In the genomic region with DNA sequence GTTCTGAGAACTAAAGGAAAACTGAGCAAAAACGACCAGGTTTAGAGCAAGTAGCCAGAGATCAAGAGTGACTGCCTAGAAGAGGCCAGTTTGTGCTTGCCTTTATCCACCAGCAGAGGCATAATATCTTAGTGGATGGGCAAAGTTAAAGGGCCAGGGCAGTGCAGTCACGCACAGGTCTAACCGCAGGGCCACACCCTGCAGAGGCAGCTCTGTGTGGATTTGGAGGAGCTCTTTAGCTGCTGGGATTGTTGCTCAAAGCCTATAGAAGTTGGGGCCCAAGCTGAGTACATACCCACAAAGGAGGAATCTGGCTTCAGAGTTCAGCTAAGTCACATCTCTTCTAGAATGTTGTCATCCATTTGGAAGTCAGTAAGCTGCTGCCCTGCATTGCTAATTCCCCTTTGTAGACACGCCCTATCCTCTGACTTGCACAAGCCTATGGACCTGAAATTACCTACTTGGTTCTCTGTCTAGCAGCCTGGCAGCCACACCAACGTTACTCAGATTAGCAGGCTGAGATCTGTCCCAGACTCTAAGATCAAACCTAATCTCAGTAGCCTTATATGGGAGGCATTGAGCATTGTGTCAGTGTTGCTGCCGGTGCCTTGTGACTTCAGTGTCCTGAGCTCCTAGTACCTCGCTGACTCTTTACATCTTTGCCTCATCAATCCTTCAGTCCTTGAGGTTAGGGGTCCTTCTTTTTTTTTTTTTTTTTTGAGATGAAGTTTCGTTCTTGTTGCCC, we compare ENCODE assay signal across 1 cellular context.
TF ChIP-seq lines count a peak whose summit lies in the region.

No MANE protein-coding gene starts in this region.

TF ChIP-seq in WTC11, 78 proteins besides CTCF, POLR2A, EP300 and RAD21 (continued from another document):
- TF ChIP-seq, protein P1, sequence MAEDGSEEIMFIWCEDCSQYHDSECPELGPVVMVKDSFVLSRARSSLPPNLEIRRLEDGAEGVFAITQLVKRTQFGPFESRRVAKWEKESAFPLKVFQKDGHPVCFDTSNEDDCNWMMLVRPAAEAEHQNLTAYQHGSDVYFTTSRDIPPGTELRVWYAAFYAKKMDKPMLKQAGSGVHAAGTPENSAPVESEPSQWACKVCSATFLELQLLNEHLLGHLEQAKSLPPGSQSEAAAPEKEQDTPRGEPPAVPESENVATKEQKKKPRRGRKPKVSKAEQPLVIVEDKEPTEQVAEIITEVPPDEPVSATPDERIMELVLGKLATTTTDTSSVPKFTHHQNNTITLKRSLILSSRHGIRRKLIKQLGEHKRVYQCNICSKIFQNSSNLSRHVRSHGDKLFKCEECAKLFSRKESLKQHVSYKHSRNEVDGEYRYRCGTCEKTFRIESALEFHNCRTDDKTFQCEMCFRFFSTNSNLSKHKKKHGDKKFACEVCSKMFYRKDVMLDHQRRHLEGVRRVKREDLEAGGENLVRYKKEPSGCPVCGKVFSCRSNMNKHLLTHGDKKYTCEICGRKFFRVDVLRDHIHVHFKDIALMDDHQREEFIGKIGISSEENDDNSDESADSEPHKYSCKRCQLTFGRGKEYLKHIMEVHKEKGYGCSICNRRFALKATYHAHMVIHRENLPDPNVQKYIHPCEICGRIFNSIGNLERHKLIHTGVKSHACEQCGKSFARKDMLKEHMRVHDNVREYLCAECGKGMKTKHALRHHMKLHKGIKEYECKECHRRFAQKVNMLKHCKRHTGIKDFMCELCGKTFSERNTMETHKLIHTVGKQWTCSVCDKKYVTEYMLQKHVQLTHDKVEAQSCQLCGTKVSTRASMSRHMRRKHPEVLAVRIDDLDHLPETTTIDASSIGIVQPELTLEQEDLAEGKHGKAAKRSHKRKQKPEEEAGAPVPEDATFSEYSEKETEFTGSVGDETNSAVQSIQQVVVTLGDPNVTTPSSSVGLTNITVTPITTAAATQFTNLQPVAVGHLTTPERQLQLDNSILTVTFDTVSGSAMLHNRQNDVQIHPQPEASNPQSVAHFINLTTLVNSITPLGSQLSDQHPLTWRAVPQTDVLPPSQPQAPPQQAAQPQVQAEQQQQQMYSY (CRISPR knock-in tag; IDR thresholded peaks at IDR 0.05): no peak
- TF ChIP-seq, protein P2, sequence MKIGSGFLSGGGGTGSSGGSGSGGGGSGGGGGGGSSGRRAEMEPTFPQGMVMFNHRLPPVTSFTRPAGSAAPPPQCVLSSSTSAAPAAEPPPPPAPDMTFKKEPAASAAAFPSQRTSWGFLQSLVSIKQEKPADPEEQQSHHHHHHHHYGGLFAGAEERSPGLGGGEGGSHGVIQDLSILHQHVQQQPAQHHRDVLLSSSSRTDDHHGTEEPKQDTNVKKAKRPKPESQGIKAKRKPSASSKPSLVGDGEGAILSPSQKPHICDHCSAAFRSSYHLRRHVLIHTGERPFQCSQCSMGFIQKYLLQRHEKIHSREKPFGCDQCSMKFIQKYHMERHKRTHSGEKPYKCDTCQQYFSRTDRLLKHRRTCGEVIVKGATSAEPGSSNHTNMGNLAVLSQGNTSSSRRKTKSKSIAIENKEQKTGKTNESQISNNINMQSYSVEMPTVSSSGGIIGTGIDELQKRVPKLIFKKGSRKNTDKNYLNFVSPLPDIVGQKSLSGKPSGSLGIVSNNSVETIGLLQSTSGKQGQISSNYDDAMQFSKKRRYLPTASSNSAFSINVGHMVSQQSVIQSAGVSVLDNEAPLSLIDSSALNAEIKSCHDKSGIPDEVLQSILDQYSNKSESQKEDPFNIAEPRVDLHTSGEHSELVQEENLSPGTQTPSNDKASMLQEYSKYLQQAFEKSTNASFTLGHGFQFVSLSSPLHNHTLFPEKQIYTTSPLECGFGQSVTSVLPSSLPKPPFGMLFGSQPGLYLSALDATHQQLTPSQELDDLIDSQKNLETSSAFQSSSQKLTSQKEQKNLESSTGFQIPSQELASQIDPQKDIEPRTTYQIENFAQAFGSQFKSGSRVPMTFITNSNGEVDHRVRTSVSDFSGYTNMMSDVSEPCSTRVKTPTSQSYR (CRISPR knock-in tag; IDR thresholded peaks at IDR 0.05): no peak
- no peak for TF ChIP-seq ZBTB43 (CRISPR knock-in tag; IDR thresholded peaks at IDR 0.05)
